In the genomic region with DNA sequence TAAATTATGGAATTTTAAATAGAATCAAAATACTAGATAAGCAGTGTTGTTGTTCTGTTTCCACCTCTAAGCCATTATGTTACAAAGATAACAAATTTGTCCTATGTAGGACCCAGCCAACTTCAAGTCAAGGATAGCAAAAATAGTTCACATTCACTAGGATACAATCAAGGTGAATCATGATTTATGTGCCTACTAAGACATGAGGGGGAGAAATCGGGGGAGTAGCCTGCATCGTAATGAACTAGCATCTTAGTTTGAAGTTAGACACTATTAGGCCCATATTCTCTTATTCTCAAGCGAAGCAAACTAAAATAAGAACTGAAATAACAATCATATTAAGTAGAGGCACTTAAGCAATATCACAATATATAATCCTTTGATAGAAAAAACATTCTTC, we compare ENCODE assay signal across 6 cellular contexts.
"Had no signal": no experiment of that assay in that cellular context is flagged by ENCODE, and none has a peak within 500 bp of the region (broad histone marks: within the 10 kb centered on the region; RNA-seq: fewer than 3 reads in every experiment).

No MANE protein-coding gene starts in this region.

- ATAC-seq: GM23338, HepG2 had no signal

- H3K27ac ChIP-seq: HL-60 had no signal

- DNase-seq: H9, HCEC 1CT, KBM-7 had no signal
